1 cellular context compared by ENCODE assay signal in the genomic region with DNA sequence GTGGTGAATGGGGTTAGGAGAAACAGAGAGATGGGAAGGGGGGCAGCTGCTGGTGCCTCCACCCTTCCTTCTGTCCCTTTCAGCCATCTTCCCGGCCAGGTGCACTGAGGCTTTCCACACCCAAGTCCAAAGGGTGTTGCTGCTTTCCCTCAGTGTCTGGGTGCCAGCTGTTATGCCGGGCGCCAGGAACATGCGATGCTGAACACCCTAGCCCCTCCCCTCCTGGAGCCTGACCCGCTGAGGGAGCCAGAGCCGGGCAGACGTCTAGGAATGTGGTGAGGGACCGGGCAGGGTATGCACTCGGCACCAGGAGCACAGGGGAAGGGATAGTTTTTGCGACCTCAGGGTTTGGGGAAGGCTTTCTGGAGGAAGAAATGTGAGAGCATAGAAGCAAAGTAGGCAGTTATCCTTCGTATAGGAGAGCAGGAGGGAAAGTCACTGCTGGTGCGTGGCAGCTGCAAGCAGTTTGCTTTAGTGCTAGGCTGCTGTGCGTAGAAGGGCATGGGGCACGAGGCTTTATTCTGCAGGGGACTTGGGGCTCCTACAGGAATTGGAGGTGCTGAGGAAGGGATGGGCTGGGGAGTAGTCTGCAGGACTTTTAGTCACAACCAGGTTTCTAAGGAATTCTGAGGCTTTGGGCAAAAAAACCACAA.
TF ChIP-seq lines count a peak whose summit lies in the region.

No MANE protein-coding gene starts in this region.

TF ChIP-seq in A549, 52 proteins besides CTCF, POLR2A, EP300 and RAD21:
- TF ChIP-seq JUN (IDR thresholded peaks at IDR 0.05) (no peak), FOSL2 (IDR thresholded peaks at IDR 0.05) (no peak), FOSL2 (CRISPR knock-in tag; IDR thresholded peaks at IDR 0.05) (no peak), HDAC2 (IDR thresholded peaks at IDR 0.05) (no peak), POLR2AphosphoS2 (conservative IDR thresholded peaks at IDR 0.05; ENCODE audit: low read length) (no peak), CBX2 (IDR thresholded peaks at IDR 0.05; ENCODE audit: borderline replicate concordance, low read depth) (no peak), PHF8 (IDR thresholded peaks at IDR 0.05; ENCODE audit: borderline replicate concordance, low read depth) (no peak), JUNB (IDR thresholded peaks at IDR 0.05) (no peak), NR3C1 (IDR thresholded peaks at IDR 0.05) (no peak), ELK1 (IDR thresholded peaks at IDR 0.05; ENCODE audit: low read depth, low read length) (no peak), ESRRA (IDR thresholded peaks at IDR 0.05; ENCODE audit: borderline replicate concordance, low read length) (no peak), CEBPB (IDR thresholded peaks at IDR 0.05) (no peak)
- TF ChIP-seq, protein P1, sequence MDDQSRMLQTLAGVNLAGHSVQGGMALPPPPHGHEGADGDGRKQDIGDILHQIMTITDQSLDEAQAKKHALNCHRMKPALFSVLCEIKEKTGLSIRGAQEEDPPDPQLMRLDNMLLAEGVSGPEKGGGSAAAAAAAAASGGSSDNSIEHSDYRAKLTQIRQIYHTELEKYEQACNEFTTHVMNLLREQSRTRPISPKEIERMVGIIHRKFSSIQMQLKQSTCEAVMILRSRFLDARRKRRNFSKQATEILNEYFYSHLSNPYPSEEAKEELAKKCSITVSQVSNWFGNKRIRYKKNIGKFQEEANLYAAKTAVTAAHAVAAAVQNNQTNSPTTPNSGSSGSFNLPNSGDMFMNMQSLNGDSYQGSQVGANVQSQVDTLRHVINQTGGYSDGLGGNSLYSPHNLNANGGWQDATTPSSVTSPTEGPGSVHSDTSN (IDR thresholded peaks at IDR 0.05): no peak
